8 cellular contexts compared by ENCODE assay signal in the genomic region with DNA sequence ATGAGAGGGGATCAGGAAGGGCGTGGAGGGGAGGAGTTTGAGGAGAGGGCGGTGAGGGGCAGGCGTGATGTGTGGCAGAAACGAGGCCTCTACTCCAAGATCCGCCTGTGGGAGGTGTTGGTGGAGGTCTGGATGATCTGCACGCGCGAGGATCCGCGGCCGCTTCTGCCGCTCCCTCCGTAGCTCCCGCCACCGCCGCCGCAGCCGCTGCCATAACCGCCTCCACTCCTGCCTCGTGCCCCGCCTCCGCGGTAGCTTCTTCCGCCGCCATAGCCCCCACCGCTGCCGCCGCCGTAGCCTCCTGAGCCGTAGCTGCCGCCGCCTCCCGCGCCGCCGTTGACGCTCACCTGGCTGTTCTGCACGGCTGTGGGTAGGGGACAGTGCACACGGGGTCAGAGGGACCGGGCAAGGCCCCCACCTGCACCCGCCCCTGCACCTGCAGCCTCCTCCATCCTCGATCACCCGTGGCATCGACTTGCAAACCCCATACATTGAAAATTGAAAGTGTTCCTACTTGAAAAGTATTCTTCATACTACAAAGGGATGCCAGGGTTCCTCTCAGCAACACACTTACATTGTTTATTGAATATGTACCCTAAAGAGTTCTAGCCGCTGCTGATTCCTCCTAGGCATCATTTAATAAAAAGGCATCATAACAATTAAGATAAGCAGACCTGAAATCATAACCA. TPM values are rescaled to one million over a fixed set of nuclear protein-coding genes. Genes with fewer than 3 reads are reported as not detected.
DNase-seq lines count a peak whose midpoint lies in the region; TF ChIP-seq lines count a peak whose summit lies in the region.

No MANE protein-coding gene starts in this region.

- H3K36me3 ChIP-seq in HAP-1 (replicated peaks) (no peaks in the 10 kb centered on the region), testis (ENCODE audit: low read depth, missing control alignments) (no peaks in the 10 kb centered on the region)

- H3K4me3 ChIP-seq in HAP-1 = peak overlapping the region; percentile 5
- H3K4me3 ChIP-seq in testis = peak overlapping the region; percentile 9 to 36

- H3K4me1 Mint-ChIP-seq in dendritic cell treated with granulocyte-macrophage colony-stimulating factor and Interleukin-4, amounts not matched to agents 40 ng/mL and 50 ng/mL, for 4 days (ENCODE audit: low read depth) = peaks cover 9% of the 10 kb centered on the region
- H3K4me1 Mint-ChIP-seq in nephron progenitor cell = peaks cover 12% of the 10 kb centered on the region

- H3K27me3 ChIP-seq in HAP-1 (ENCODE audit: low read depth) (peaks cover 21% of the 10 kb centered on the region), testis (no peaks in the 10 kb centered on the region)

- no peak overlapping the region for H3K27ac ChIP-seq in testis

- peaks cover 43% of the 10 kb centered on the region for H3K27me3 Mint-ChIP-seq in dendritic cell treated with granulocyte-macrophage colony-stimulating factor and Interleukin-4, amounts not matched to agents 40 ng/mL and 50 ng/mL, for 4 days
- peaks cover 67% of the 10 kb centered on the region for H3K27me3 Mint-ChIP-seq in nephron progenitor cell (ENCODE audit: low read depth, poor library complexity)

- peak overlapping the region; percentile 53 for H3K4me3 Mint-ChIP-seq in dendritic cell treated with granulocyte-macrophage colony-stimulating factor and Interleukin-4, amounts not matched to agents 40 ng/mL and 50 ng/mL, for 4 days
- peak overlapping the region; percentile 75 for H3K4me3 Mint-ChIP-seq in nephron progenitor cell

- H3K36me3 Mint-ChIP-seq in dendritic cell treated with granulocyte-macrophage colony-stimulating factor and Interleukin-4, amounts not matched to agents 40 ng/mL and 50 ng/mL, for 4 days (ENCODE audit: low read depth) = no peaks in the 10 kb centered on the region
- no peaks in the 10 kb centered on the region for H3K36me3 Mint-ChIP-seq in nephron progenitor cell (ENCODE audit: low read depth)

- in situ Hi-C loops in HAP-1 (cut with MboI; ENCODE audit: low sequenced_read_pairs) = no loop called here

- H3K9me3 ChIP-seq in HAP-1 = no peaks in the 10 kb centered on the region
- H3K9me3 ChIP-seq in testis = no peaks in the 10 kb centered on the region

- H3K4me1 ChIP-seq in HAP-1 (no peaks in the 10 kb centered on the region), testis (peaks cover 8% of the 10 kb centered on the region)

- 5 to 6% methylated on average over 25 to 41 of the region's 45 CpGs for WGBS in testis, 2 donors

- intact Hi-C loops in dendritic cell treated with granulocyte-macrophage colony-stimulating factor and Interleukin-4, amounts not matched to agents 40 ng/mL and 50 ng/mL, for 4 days (cut with micrococcal nuclease) = no loop called here
- intact Hi-C loops in testis (cut with DNase I; ENCODE audit: low total_unique reads) = no loop called here

- no peak for TF ChIP-seq CTCF in nephron progenitor cell (IDR thresholded peaks at IDR 0.05)
- TF ChIP-seq CTCF in testis (IDR thresholded peaks at IDR 0.05) = no peak

- DNase-seq in HAP-1 (ENCODE audit: low spot score in 2 of 2) (peak in 1 of 2 experiments; percentile 54), nephron progenitor cell (peak; percentile 72), testis (no peak), foreskin melanocyte (no peak), AG08395 (ENCODE audit: low spot score) (no peak), kidney glomerular epithelial cell (lab: John Stamatoyannopoulos, UW) (no peak)
- DNase-seq in activated CD4-positive, CD25-positive, alpha-beta regulatory T cell (lab: John Stamatoyannopoulos, UW) = peak in 3 of 4 experiments; percentile 8 to 38 (median 20)

- H3K27ac Mint-ChIP-seq in dendritic cell treated with granulocyte-macrophage colony-stimulating factor and Interleukin-4, amounts not matched to agents 40 ng/mL and 50 ng/mL, for 4 days = no peak overlapping the region
- no peak overlapping the region for H3K27ac Mint-ChIP-seq in nephron progenitor cell

- TF ChIP-seq POLR2A in testis (IDR thresholded peaks at IDR 0.05) = no peak

- no peaks in the 10 kb centered on the region for H3K9me3 Mint-ChIP-seq in dendritic cell treated with granulocyte-macrophage colony-stimulating factor and Interleukin-4, amounts not matched to agents 40 ng/mL and 50 ng/mL, for 4 days
- no peaks in the 10 kb centered on the region for H3K9me3 Mint-ChIP-seq in nephron progenitor cell

RNA-seq across cellular contexts. Expression of a gene that starts 11.0 kb away (rescaled TPM):
- not detected for total RNA-seq in testis
- 0.20 TPM for polyA plus RNA-seq in testis (ENCODE audit: insufficient read depth, low read depth, low replicate concordance)

RNA-seq across cellular contexts. Expression of a gene that starts 12.1 kb away (rescaled TPM):
- under 1 TPM in 1 of 2 donors, not detected in 1; 0.74 TPM for total RNA-seq in testis
- polyA plus RNA-seq in testis (ENCODE audit: insufficient read depth, low read depth, low replicate concordance) = 0.33 TPM

RNA-seq across cellular contexts. Expression of a gene that starts 39.2 kb away (rescaled TPM):
- total RNA-seq in testis = not detected
- not detected for polyA plus RNA-seq in testis (ENCODE audit: insufficient read depth, low read depth, low replicate concordance)

Comparison
In these comparisons a context has a peak if more than half of its experiments do, and no peak if none do; other contexts are left out.
1. DNase-seq: peak in activated CD4-positive, CD25-positive, alpha-beta regulatory T cell (3 of 4) and nephron progenitor cell (single experiment); none in testis (single experiment), foreskin melanocyte (single experiment), AG08395 (single experiment) and kidney glomerular epithelial cell (single experiment).